In the genomic region with DNA sequence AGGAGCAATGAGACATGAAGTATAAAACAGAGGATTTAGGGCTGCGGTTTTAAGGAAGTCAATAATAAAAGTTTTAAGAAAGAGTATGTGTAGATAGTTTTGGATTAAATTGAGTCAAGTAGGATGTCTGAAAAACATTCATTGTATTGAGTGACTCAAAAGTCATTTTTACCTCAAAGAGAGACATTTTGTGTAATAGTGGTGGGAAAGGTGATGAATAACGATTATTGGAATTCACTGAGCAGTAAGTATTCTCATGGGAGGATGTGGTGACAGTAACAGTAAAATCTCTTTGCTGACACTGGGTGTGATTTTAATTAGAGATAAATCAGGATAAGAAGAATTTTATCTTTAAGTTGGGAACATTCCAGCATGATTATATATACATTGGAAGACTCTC, we compare ENCODE assay signal across 21 cellular contexts.
"Had no signal": no experiment of that assay in that cellular context is flagged by ENCODE, and none has a peak within 500 bp of the region (broad histone marks: within the 10 kb centered on the region; RNA-seq: fewer than 3 reads in every experiment).

No MANE protein-coding gene starts in this region.

- H3K4me3 ChIP-seq: dorsolateral prefrontal cortex, gastrocnemius medialis, sigmoid colon, thyroid gland had no signal

- H3K9me3 Mint-ChIP-seq: activated CD8-positive, alpha-beta T cell treated with anti-CD3 and anti-CD28 coated beads for 36 hours; activated T-helper 17 cell treated with anti-CD3 and anti-CD28 coated beads, Interleukin-2, amount 50 U/mL, for 72 hours; nephron progenitor cell had no signal

- H3K27me3 ChIP-seq: dorsolateral prefrontal cortex, gastrocnemius medialis, sigmoid colon, thyroid gland had no signal

- H3K4me1 ChIP-seq: gastrocnemius medialis, sigmoid colon, thyroid gland had no signal

- ATAC-seq: activated CD8-positive, alpha-beta T cell treated with anti-CD3 and anti-CD28 coated beads for 36 hours; activated T-helper 17 cell treated with anti-CD3 and anti-CD28 coated beads, Interleukin-2, amount 50 U/mL, for 72 hours; gastrocnemius medialis; left lobe of liver had no signal

- H3K4me3 Mint-ChIP-seq: activated B cell treated with CpG ODN at 0.5 μM for 24 hours; activated CD8-positive, alpha-beta T cell treated with anti-CD3 and anti-CD28 coated beads for 36 hours; activated T-helper 17 cell treated with anti-CD3 and anti-CD28 coated beads, Interleukin-2, amount 50 U/mL, for 72 hours; nephron progenitor cell had no signal

- H3K9me3 ChIP-seq: gastrocnemius medialis, sigmoid colon, thyroid gland had no signal

- H3K4me1 Mint-ChIP-seq: activated B cell treated with CpG ODN at 0.5 μM for 24 hours; activated T-helper 17 cell treated with anti-CD3 and anti-CD28 coated beads, Interleukin-2, amount 50 U/mL, for 72 hours; nephron progenitor cell had no signal

- H3K27me3 Mint-ChIP-seq: activated B cell treated with CpG ODN at 0.5 μM for 24 hours; activated CD8-positive, alpha-beta T cell treated with anti-CD3 and anti-CD28 coated beads for 36 hours had no signal

- H3K36me3 ChIP-seq: gastrocnemius medialis, sigmoid colon, thyroid gland had no signal

- H3K27ac ChIP-seq: dorsolateral prefrontal cortex, epithelial cell of prostate, gastrocnemius medialis, sigmoid colon, thyroid gland had no signal

- DNase-seq: activated B cell treated with CpG ODN at 0.5 μM for 24 hours; activated CD4-positive, alpha-beta T cell treated with anti-CD3 and anti-CD28 coated beads for 48 hours; activated CD8-positive, alpha-beta T cell treated with anti-CD3 and anti-CD28 coated beads for 36 hours; activated naive CD4-positive, alpha-beta T cell; activated T-cell treated with anti-CD3 and anti-CD28 coated beads, Interleukin-2, amount 50 U/mL, for 1 hour; aorta; dorsolateral prefrontal cortex; gastrocnemius medialis; head of caudate nucleus; kidney; nephron progenitor cell; nucleus accumbens; sigmoid colon; stimulated activated CD4-positive, alpha-beta T cell treated with anti-CD3 and anti-CD28 coated beads, Interleukin-12 subunit alpha, Interleukin-12 subunit beta, amount 100 ng/mL, for 4 hours; stimulated activated CD4-positive, alpha-beta T cell treated with anti-CD3 and anti-CD28 coated beads, Interleukin-1b, Interleukin-23, amount 100 ng/mL, for 48 hours; stimulated activated CD8-positive, alpha-beta memory T cell treated with anti-CD3 and anti-CD28 coated beads, Interleukin-4, amount 100 ng/mL, for 48 hours; stimulated activated naive CD4-positive, alpha-beta T cell; thyroid gland had no signal

- H3K27ac Mint-ChIP-seq: activated B cell treated with CpG ODN at 0.5 μM for 24 hours; activated CD8-positive, alpha-beta T cell treated with anti-CD3 and anti-CD28 coated beads for 36 hours; activated T-helper 17 cell treated with anti-CD3 and anti-CD28 coated beads, Interleukin-2, amount 50 U/mL, for 72 hours; nephron progenitor cell had no signal
